In the genomic region with DNA sequence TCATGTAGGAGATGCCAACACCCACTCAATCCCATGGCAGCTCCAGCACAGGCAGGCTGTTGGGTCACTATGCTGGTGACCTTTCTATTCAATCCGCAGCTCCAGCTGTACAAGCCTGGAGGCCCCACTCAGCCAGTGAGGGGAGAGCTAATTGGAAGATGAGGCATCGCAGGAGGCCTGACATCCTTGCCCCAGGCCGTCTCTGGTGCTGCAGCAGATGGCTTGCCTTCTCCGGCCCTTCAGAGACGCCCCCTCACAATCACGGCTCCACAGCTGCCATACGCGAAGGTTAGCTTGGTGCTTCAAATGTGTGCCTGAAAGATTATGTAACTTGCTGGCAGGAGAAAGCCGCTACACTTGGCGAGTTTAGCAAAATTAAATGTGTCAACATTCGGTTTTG, we compare ENCODE assay signal across 13 cellular contexts.
DNase-seq lines count a peak whose midpoint lies in the region; ATAC-seq and TF ChIP-seq lines count a peak whose summit lies in the region.
"Had no signal": no experiment of that assay in that cellular context is flagged by ENCODE, and none has a peak within 500 bp of the region (broad histone marks: within the 10 kb centered on the region; RNA-seq: fewer than 3 reads in every experiment).

No MANE protein-coding gene starts in this region.

- TF ChIP-seq CTCF in glutamatergic neuron (IDR thresholded peaks at IDR 0.05; ENCODE audit: partially characterized antibody, unreplicated experiment) (no peak), nephron progenitor cell (IDR thresholded peaks at IDR 0.05) (no peak)

- H3K27me3 Mint-ChIP-seq in glutamatergic neuron (ENCODE audit: unreplicated experiment) (peaks cover 5% of the 10 kb centered on the region), nephron progenitor cell (ENCODE audit: low read depth, poor library complexity) (peaks cover 20% of the 10 kb centered on the region)
- H3K27me3 Mint-ChIP-seq: central memory CD8-positive, alpha-beta T cell had no signal

- no peak for ATAC-seq in HG02840 (IDR thresholded peaks at IDR 0.05; ENCODE audit: low FRiP score, unreplicated experiment)
- no peak for ATAC-seq in GM21723 (IDR thresholded peaks at IDR 0.05; ENCODE audit: unreplicated experiment)
- ATAC-seq in stimulated activated naive CD8-positive, alpha-beta T cell treated with anti-CD3 and anti-CD28 coated beads, Interleukin-15, Interleukin-2, amounts not matched to agents 100 U/mL and 50 U/mL, for 24 hours, result no peak
- ATAC-seq: pancreas had no signal

- H3K4me3 Mint-ChIP-seq in glutamatergic neuron (ENCODE audit: unreplicated experiment) (no peak overlapping the region), nephron progenitor cell (no peak overlapping the region)
- H3K4me3 Mint-ChIP-seq: central memory CD8-positive, alpha-beta T cell had no signal

- H3K4me1 Mint-ChIP-seq in glutamatergic neuron (ENCODE audit: low read depth, unreplicated experiment) (peaks cover 18% of the 10 kb centered on the region), nephron progenitor cell (no peaks in the 10 kb centered on the region)
- H3K4me1 Mint-ChIP-seq: central memory CD8-positive, alpha-beta T cell had no signal

- peak; percentile 77 for DNase-seq in DMS 273 treated with DMSO at 0.1 percent for 48 hours (lab: John Stamatoyannopoulos, UW)
- DNase-seq in NCI-H748 (lab: John Stamatoyannopoulos, UW; ENCODE audit: unreplicated experiment), result peak; percentile 59
- peak; percentile 86 for DNase-seq in glutamatergic neuron
- peak; percentile 11 for DNase-seq in nephron progenitor cell
- DNase-seq in H4 (ENCODE audit: low spot score), result no peak
- DNase-seq in stimulated activated naive CD8-positive, alpha-beta T cell treated with anti-CD3 and anti-CD28 coated beads, Interleukin-15, Interleukin-2, amounts not matched to agents 100 U/mL and 50 U/mL, for 24 hours, result no peak
- DNase-seq: activated CD8-positive, alpha-beta memory T cell treated with anti-CD3 and anti-CD28 coated beads for 24 hours; DMS53; Kasumi-1 had no signal

- peaks cover 8% of the 10 kb centered on the region for H3K36me3 Mint-ChIP-seq in glutamatergic neuron (ENCODE audit: unreplicated experiment)
- no peaks in the 10 kb centered on the region for H3K36me3 Mint-ChIP-seq in nephron progenitor cell (ENCODE audit: low read depth)

- peaks cover 13% of the 10 kb centered on the region for H3K9me3 Mint-ChIP-seq in glutamatergic neuron (ENCODE audit: unreplicated experiment)
- H3K9me3 Mint-ChIP-seq in nephron progenitor cell, result no peaks in the 10 kb centered on the region
- H3K9me3 Mint-ChIP-seq: central memory CD8-positive, alpha-beta T cell had no signal

- H3K27ac Mint-ChIP-seq in glutamatergic neuron (ENCODE audit: unreplicated experiment) (peak overlapping the region; percentile 65), nephron progenitor cell (no peak overlapping the region)

Comparison
In these comparisons a context has a peak if more than half of its experiments do, and no peak if none do; other contexts are left out.
1. DNase-seq: peak in DMS 273 treated with DMSO at 0.1 percent for 48 hours (single experiment), NCI-H748 (single experiment), glutamatergic neuron (single experiment) and nephron progenitor cell (single experiment); none in H4 (single experiment) and stimulated activated naive CD8-positive, alpha-beta T cell treated with anti-CD3 and anti-CD28 coated beads, Interleukin-15, Interleukin-2, amounts not matched to agents 100 U/mL and 50 U/mL, for 24 hours (single experiment).